In genomic region chr5:126971455-126972019, GRCh38 we compare ENCODE assay signal across 10 cellular contexts. TPM values are rescaled to one million over a fixed set of nuclear protein-coding genes. Genes with fewer than 3 reads are reported as not detected.
DNase-seq lines count a peak whose midpoint lies in the region; ATAC-seq, FAIRE-seq and TF ChIP-seq lines count a peak whose summit lies in the region.
"Had no signal": no experiment of that assay in that cellular context is flagged by ENCODE, and none has a peak within 500 bp of the region (broad histone marks: within the 10 kb centered on the region; RNA-seq: fewer than 3 reads in every experiment).

No MANE protein-coding gene starts in this region.

- no peaks in the 10 kb centered on the region for H3K79me2 ChIP-seq in HepG2 (ENCODE audit: insufficient read depth, low read length)

- no peak overlapping the region for H3K4me3 ChIP-seq in right lobe of liver
- no peak overlapping the region for H3K4me3 ChIP-seq in HepG2 (replicated peaks in 1 of 3; ENCODE audit: insufficient read depth in 1 of 3, low read depth in 2 of 3, low read length in 3 of 3)
- no peak overlapping the region for H3K4me3 ChIP-seq in WERI-Rb-1 (ENCODE audit: low read depth, low read length)
- no peak overlapping the region for H3K4me3 ChIP-seq in right cardiac atrium (ENCODE audit: low read length)
- H3K4me3 ChIP-seq: MG63, tibial artery had no signal

- CTCF ChIA-PET in HepG2 (lab: Yijun Ruan, JAX; ENCODE audit: low intra/inter-chr PET ratio, low total read pairs): no interaction called here

- POLR2A ChIA-PET in HepG2 (lab: Yijun Ruan, JAX): no interaction called here

- TF ChIP-seq RAD21 in HepG2 (CRISPR knock-in tag; IDR thresholded peaks at IDR 0.05): no peak

- H3K4me1 ChIP-seq in right lobe of liver (no peaks in the 10 kb centered on the region), HepG2 (ENCODE audit: insufficient read depth, low read length) (peaks cover 22% of the 10 kb centered on the region), right cardiac atrium (ENCODE audit: control insufficient read depth, insufficient read depth, low read length) (peaks cover 7% of the 10 kb centered on the region)

- TF ChIP-seq POLR2A in right lobe of liver (IDR thresholded peaks at IDR 0.05): no peak
- no peak for TF ChIP-seq POLR2A in HepG2 (IDR thresholded peaks at IDR 0.05; ENCODE audit: insufficient read depth in 1 of 2, low read depth in 2 of 2, low read length in 2 of 2)

- in situ Hi-C loops in HepG2 (cut with HindIII; ENCODE audit: extremely low pct_ligation_motif_present, low pct_unique_long_range_greater_than_20kb): no loop called here

- H4K20me1 ChIP-seq in HepG2 (ENCODE audit: insufficient read depth, low read length): no peaks in the 10 kb centered on the region

- intact Hi-C loops in right lobe of liver (cut with DNase I) (no loop called here), HepG2 (cut with micrococcal nuclease; ENCODE audit: unreplicated experiment) (loop anchor here (5.0 kb wide), 1 partner anchor 56 kb away; no protein-coding TSS in a partner anchor), right cardiac atrium (cut with DNase I) (no loop called here)

- H3K36me3 ChIP-seq in right lobe of liver (no peaks in the 10 kb centered on the region), HepG2 (replicated peaks in 1 of 2; ENCODE audit: control insufficient read depth in 1 of 2, insufficient read depth in 2 of 2, low read length in 2 of 2) (no peaks in the 10 kb centered on the region), WERI-Rb-1 (no peaks in the 10 kb centered on the region)
- H3K36me3 ChIP-seq: MG63, tibial artery had no signal

- 85% methylated on average over 1 of the region's 1 CpG for WGBS in right lobe of liver (ENCODE audit: insufficient coverage, low coverage, low lambda C conversion rate, missing lambda C conversion rate)
- 100% methylated on average over 1 of the region's 1 CpG for WGBS in HepG2 (ENCODE audit: low lambda C conversion rate)
- 73% methylated on average over 1 of the region's 1 CpG for WGBS in right cardiac atrium

- BruUV-seq in HepG2 (replicated peaks; lab: Mats Ljungman, UMichigan): no TSS peak

- H2AFZ ChIP-seq in HepG2 (ENCODE audit: low read length): no peak overlapping the region

- ATAC-seq in right lobe of liver: peak; percentile 39 to 79 (median 57)
- no peak for ATAC-seq in HepG2
- peak; percentile 67 to 81 for ATAC-seq in right cardiac atrium
- ATAC-seq in GM21515 (IDR thresholded peaks at IDR 0.05; ENCODE audit: unreplicated experiment): no peak

- H3K9me3 ChIP-seq in right lobe of liver: no peaks in the 10 kb centered on the region
- H3K9me3 ChIP-seq in HepG2 (ENCODE audit: low read length): no peaks in the 10 kb centered on the region
- H3K9me3 ChIP-seq in WERI-Rb-1 (ENCODE audit: severe bottlenecking): no peaks in the 10 kb centered on the region
- H3K9me3 ChIP-seq in right cardiac atrium (ENCODE audit: control insufficient read depth, low read length): no peaks in the 10 kb centered on the region
- H3K9me3 ChIP-seq: MG63, tibial artery had no signal

- DNase-seq in right lobe of liver: no peak
- DNase-seq in HepG2 (ENCODE audit: low spot score): no peak
- peak; percentile 9 for DNase-seq in WERI-Rb-1
- no peak for DNase-seq in right cardiac atrium
- no peak for DNase-seq in stimulated activated naive CD4-positive, alpha-beta T cell (lab: John Stamatoyannopoulos, UW)
- DNase-seq in GOT3 (lab: John Stamatoyannopoulos, UW): no peak
- no peak for DNase-seq in NCI-H2081 treated with DMSO at 0.1 percent for 48 hours (lab: John Stamatoyannopoulos, UW)
- DNase-seq: MG63, tibial artery had no signal

- no peak for TF ChIP-seq CTCF in right lobe of liver (IDR thresholded peaks at IDR 0.05)
- no peak for TF ChIP-seq CTCF in HepG2 (CRISPR knock-in tag; IDR thresholded peaks at IDR 0.05)
- no peak for TF ChIP-seq CTCF in WERI-Rb-1 (IDR thresholded peaks at IDR 0.05; ENCODE audit: low read depth, low read length)

- H3K27ac ChIP-seq in right lobe of liver (no peak overlapping the region), HepG2 (ENCODE audit: extremely low read length, insufficient read depth, low read length) (no peak overlapping the region), WERI-Rb-1 (no peak overlapping the region), right cardiac atrium (ENCODE audit: low read length) (peak overlapping the region; percentile 67)
- H3K27ac ChIP-seq: tibial artery had no signal

- no peak overlapping the region for H3K4me2 ChIP-seq in HepG2 (ENCODE audit: low read depth, low read length)

- FAIRE-seq in HepG2 (lab: Jason Lieb, UNC): no peak

- no peaks in the 10 kb centered on the region for H3K27me3 ChIP-seq in right lobe of liver
- no peaks in the 10 kb centered on the region for H3K27me3 ChIP-seq in HepG2 (ENCODE audit: control insufficient read depth in 1 of 2, insufficient read depth in 2 of 2, low read length in 2 of 2)
- no peaks in the 10 kb centered on the region for H3K27me3 ChIP-seq in WERI-Rb-1 (ENCODE audit: insufficient read depth, low read depth, severe bottlenecking)
- H3K27me3 ChIP-seq in right cardiac atrium (ENCODE audit: control insufficient read depth, insufficient read depth): no peaks in the 10 kb centered on the region
- H3K27me3 ChIP-seq: MG63, tibial artery had no signal

- no peak for TF ChIP-seq EP300 in HepG2 (IDR thresholded peaks at IDR 0.05; ENCODE audit: low read depth in 2 of 2, low read length in 2 of 2)
- no peak for TF ChIP-seq EP300 in HepG2 (CRISPR knock-in tag; IDR thresholded peaks at IDR 0.05; ENCODE audit: borderline replicate concordance)

- no peak overlapping the region for H3K9ac ChIP-seq in HepG2 (ENCODE audit: insufficient read depth, low read depth, low read length)

TF ChIP-seq in HepG2, 621 proteins besides CTCF, POLR2A, EP300 and RAD21 (continues in another document):
- no peak for TF ChIP-seq ZNF484 (CRISPR knock-in tag; IDR thresholded peaks at IDR 0.05; ENCODE audit: borderline replicate concordance, low read depth)
- TF ChIP-seq ARID3A (IDR thresholded peaks at IDR 0.05; ENCODE audit: low read depth, low read length): no peak
- TF ChIP-seq ERF (CRISPR knock-in tag; IDR thresholded peaks at IDR 0.05): no peak
- TF ChIP-seq ARNT (IDR thresholded peaks at IDR 0.05): no peak
- no peak for TF ChIP-seq TCF12 (IDR thresholded peaks at IDR 0.05)
- TF ChIP-seq TCF12 (CRISPR knock-in tag; IDR thresholded peaks at IDR 0.05): no peak
- TF ChIP-seq DNMT1 (CRISPR knock-in tag; IDR thresholded peaks at IDR 0.05): no peak
- TF ChIP-seq ZNF770 (CRISPR knock-in tag; IDR thresholded peaks at IDR 0.05): no peak
- TF ChIP-seq TEAD3 (CRISPR knock-in tag; optimal IDR thresholded peaks at IDR 0.05; ENCODE audit: borderline replicate concordance): no peak

RNA-seq across cellular contexts. Expression of gene MARCHF3, which starts 58.8 kb away (rescaled TPM):
- 1 to 10 TPM in 3 of 6 experiments, under 1 TPM in 3; 0.33 to 4.3 (median 0.77) TPM for total RNA-seq in right lobe of liver
- total RNA-seq in HepG2 (2016; rRNA removed; fragmentation: Illumina TruSeq; extraction: Trizol): 9.0 and 11.9 TPM in 2 replicates
- 16.8 and 18.3 TPM in 2 replicates for total RNA-seq in HepG2 (2016; cell fraction: cytosol; rRNA removed; fragmentation: Illumina TruSeq; extraction: Trizol; ENCODE audit: low read depth)
- 10.2 and 12.7 TPM in 2 replicates for total RNA-seq in HepG2 (2016; cell fraction: insoluble cytoplasmic fraction; rRNA removed; fragmentation: Illumina TruSeq; extraction: Trizol)
- 20.1 and 23.6 TPM in 2 replicates for total RNA-seq in HepG2 (2016; cell fraction: membrane; rRNA removed; fragmentation: Illumina TruSeq; extraction: Trizol)
- 8.5 and 10.1 TPM in 2 replicates for total RNA-seq in HepG2 (2016; cell fraction: nucleus; rRNA removed; fragmentation: Illumina TruSeq; extraction: Trizol)
- 4.3 and 4.8 TPM in 2 replicates for polyA plus RNA-seq in HepG2 (2011; rRNA removed)
- polyA plus RNA-seq in HepG2 (2011; cell fraction: cytosol; rRNA removed): 3.3 and 4.3 TPM in 2 replicates
- 2.8 and 3.5 TPM in 2 replicates for polyA plus RNA-seq in HepG2 (2011; cell fraction: nucleus; rRNA removed)
- 1.4 and 3.0 TPM in 2 replicates for polyA plus RNA-seq in HepG2 (2012)
- polyA plus RNA-seq in HepG2 (2016; cell fraction: cytosol; fragmentation: Illumina TruSeq; extraction: Trizol; ENCODE audit: low read depth): 10.2 and 16.4 TPM in 2 replicates
- 8.3 and 11.1 TPM in 2 replicates for polyA plus RNA-seq in HepG2 (2016; cell fraction: insoluble cytoplasmic fraction; fragmentation: Illumina TruSeq; extraction: Trizol; ENCODE audit: low read depth)
- 17.2 and 19.6 TPM in 2 replicates for polyA plus RNA-seq in HepG2 (2016; cell fraction: membrane; fragmentation: Illumina TruSeq; extraction: Trizol; ENCODE audit: low read depth)
- polyA plus RNA-seq in HepG2 (2016; cell fraction: nucleus; fragmentation: Illumina TruSeq; extraction: Trizol; ENCODE audit: insufficient read depth, low read depth): 6.8 and 8.9 TPM in 2 replicates
- 1.9 and 10.3 TPM in 2 replicates for polyA minus RNA-seq in HepG2 (2011; rRNA and poly(A)+ RNA removed; ENCODE audit: low replicate concordance)
- polyA minus RNA-seq in HepG2 (2011; cell fraction: cytosol; rRNA and poly(A)+ RNA removed): 1.4 and 3.9 TPM in 2 replicates
- 4.5 and 7.2 TPM in 2 replicates for polyA minus RNA-seq in HepG2 (2011; cell fraction: nucleus; rRNA and poly(A)+ RNA removed)
- 10 to 100 TPM; 13.4 to 27.0 (median 16.7) TPM for total RNA-seq in right cardiac atrium
- 11.0 TPM for polyA plus RNA-seq in right cardiac atrium

Comparison
In these comparisons a context has a peak if more than half of its experiments do, and no peak if none do; other contexts are left out.
1. ATAC-seq: peak in right lobe of liver (4 of 4) and right cardiac atrium (2 of 2); none in HepG2 (single experiment) and GM21515 (single experiment).